ENCODE assay signal across 5 cellular contexts in genomic region chr16:6027733-6028132, GRCh38.
"Had no signal": no experiment of that assay in that cellular context is flagged by ENCODE, and none has a peak within 500 bp of the region (broad histone marks: within the 10 kb centered on the region; RNA-seq: fewer than 3 reads in every experiment).

No MANE protein-coding gene starts in this region.

- ATAC-seq: GM23338, HepG2 had no signal

- H3K36me3 Mint-ChIP-seq: IgD-negative memory B cell had no signal

- H3K4me1 Mint-ChIP-seq: IgD-negative memory B cell had no signal

- DNase-seq: H9, HCEC 1CT had no signal

- H2AFZ ChIP-seq: GM23338 had no signal

- H3K9me3 Mint-ChIP-seq: GM23338, H9 had no signal

- H3K27me3 Mint-ChIP-seq: IgD-negative memory B cell had no signal

- H3K4me3 ChIP-seq: GM23338 had no signal

- H3K4me3 Mint-ChIP-seq: GM23338, H9, IgD-negative memory B cell had no signal

- H3K27ac Mint-ChIP-seq: GM23338, H9, IgD-negative memory B cell had no signal

- H3K4me2 ChIP-seq: GM23338 had no signal
